Comparison of ENCODE assay signal across 8 cellular contexts in genomic region chr12:92094301-92094700, GRCh38. TPM values are rescaled to one million over a fixed set of nuclear protein-coding genes. Genes with fewer than 3 reads are reported as not detected.
DNase-seq lines count a peak whose midpoint lies in the region; ATAC-seq, FAIRE-seq and TF ChIP-seq lines count a peak whose summit lies in the region.
"Not testable (repeated sequence)": the region's sequence is repeated elsewhere in the genome, so short reads cannot be mapped to it uniquely, and the experiment has no call there.

No MANE protein-coding gene starts in this region.

- not testable (repeated sequence) for H4K8ac ChIP-seq in H1 (ENCODE audit: extremely low read depth, insufficient read depth, low read length)

- H3K14ac ChIP-seq in H1 (ENCODE audit: insufficient read length): not testable (repeated sequence)

- CTCF ChIA-PET in H1 (lab: Charles Lee; ENCODE audit: partially characterized antibody): not testable (repeated sequence)

- not testable (repeated sequence) for H2BK20ac ChIP-seq in H1 (ENCODE audit: low read length)

- not testable (repeated sequence) for H3K4me3 ChIP-seq in GM23248; H1 (ENCODE audit: extremely low read depth in 1 of 4, insufficient read depth in 2 of 4, low read depth in 3 of 4, low read length in 4 of 4)

- peak overlapping the region; percentile 17 for H3K4me2 ChIP-seq in GM23248 (ENCODE audit: unreplicated experiment)
- not testable (repeated sequence) for H3K4me2 ChIP-seq in H1 (ENCODE audit: insufficient read depth in 1 of 2, low read depth in 2 of 2, low read length in 2 of 2)

- H3K18ac ChIP-seq in H1 (ENCODE audit: extremely low read depth, low read length): not testable (repeated sequence)

- not testable (repeated sequence) for H3K36me3 Mint-ChIP-seq in osteocyte (ENCODE audit: unreplicated experiment)

- not testable (repeated sequence) for H3K9me3 Mint-ChIP-seq in osteocyte (ENCODE audit: unreplicated experiment)

- not testable (repeated sequence) for H3K9me3 ChIP-seq in GM23248 (ENCODE audit: low read depth); H1 (ENCODE audit: insufficient read depth in 2 of 2, low read depth in 1 of 2, low read length in 1 of 2)

- H3K36me3 ChIP-seq in GM23248 (ENCODE audit: low read depth); H1 (ENCODE audit: control insufficient read depth in 2 of 4, insufficient read depth in 4 of 4, low read length in 3 of 4): not testable (repeated sequence)

- WGBS in GM23248 (ENCODE audit: low coverage in 1 of 2, low lambda C conversion rate in 2 of 2, missing lambda C conversion rate in 2 of 2), 2 experiments: 53 to 57% methylated on average over 3 of the region's 3 CpGs
- WGBS in H1 (ENCODE audit: extremely low coverage in 1 of 2, insufficient coverage in 1 of 2, insufficient read length in 1 of 2, insufficient replicate concordance in 2 of 2, low coverage in 1 of 2, low lambda C conversion rate in 2 of 2, missing lambda C conversion rate in 1 of 2), 2 experiments: 84% methylated on average over 3 of the region's 3 CpGs; no CpG with 5 or more reads in 1 of the 2 experiments

- not testable (repeated sequence) for H3K23me2 ChIP-seq in H1 (ENCODE audit: low read depth, low read length)

- H3K4me1 ChIP-seq in GM23248 (ENCODE audit: insufficient read depth); H1 (replicated peaks in 1 of 4; ENCODE audit: control insufficient read depth in 3 of 4, insufficient read depth in 4 of 4, low read length in 3 of 4): not testable (repeated sequence)

- not testable (repeated sequence) for TF ChIP-seq RAD21 in H1 (IDR thresholded peaks at IDR 0.05 in 1 of 2, conservative IDR thresholded peaks at IDR 0.05 in 1 of 2; ENCODE audit: low read depth in 2 of 2, low read length in 2 of 2)

- peak overlapping the region; percentile 46 for H3K27ac Mint-ChIP-seq in osteocyte (ENCODE audit: unreplicated experiment)

- H4K5ac ChIP-seq in H1 (ENCODE audit: insufficient read length, low read depth, low read length): not testable (repeated sequence)

- peaks cover 49% of the 10 kb centered on the region for H3K4me1 Mint-ChIP-seq in osteocyte (ENCODE audit: unreplicated experiment)

- not testable (repeated sequence) for TF ChIP-seq CTCF in H1 (IDR thresholded peaks at IDR 0.05; ENCODE audit: control extremely low read depth in 1 of 3, insufficient read depth in 1 of 3, low read depth in 1 of 3, low read length in 3 of 3); osteocyte (IDR thresholded peaks at IDR 0.05)

- 0 out of 2 replicates have a peak overlapping the region, but pooled peaks have one; percentile 84 for H2BK5ac ChIP-seq in H1 (ENCODE audit: low read depth, low read length)

- in situ Hi-C loops in GM23248 (cut with MboI): not testable (repeated sequence)

- H2BK12ac ChIP-seq in H1 (ENCODE audit: low read depth, low read length): 0 out of 2 replicates have a peak overlapping the region, but pooled peaks have one; percentile 7

- TF ChIP-seq EP300 in H1 (IDR thresholded peaks at IDR 0.05; ENCODE audit: borderline replicate concordance in 1 of 2, low read depth in 2 of 2, low read length in 2 of 2): not testable (repeated sequence)

- POLR2A ChIA-PET in H1 (lab: Charles Lee; ENCODE audit: partially characterized antibody): not testable (repeated sequence)

- not testable (repeated sequence) for H2BK15ac ChIP-seq in H1 (ENCODE audit: low read length)

- not testable (repeated sequence) for H3K56ac ChIP-seq in H1 (replicated peaks; ENCODE audit: insufficient read length, low read depth, low read length)

- H3K79me2 ChIP-seq in GM23248 (ENCODE audit: insufficient read depth); H1 (ENCODE audit: control insufficient read depth in 1 of 2, insufficient read depth in 2 of 2, low read length in 2 of 2): not testable (repeated sequence)

- H3K9ac ChIP-seq in GM23248; H1 (replicated peaks in 1 of 4; ENCODE audit: extremely low read depth in 1 of 4, low read depth in 3 of 4, low read length in 3 of 4): not testable (repeated sequence)

- not testable (repeated sequence) for H2AFZ ChIP-seq in GM23248; H1 (ENCODE audit: low read length)

- not testable (repeated sequence) for H3F3A ChIP-seq in GM23248 (ENCODE audit: insufficient read depth)

- not testable (repeated sequence) for H3K4me3 Mint-ChIP-seq in osteocyte (ENCODE audit: unreplicated experiment)

- not testable (repeated sequence) for H3K27ac ChIP-seq in GM23248; H1 (ENCODE audit: low read depth, low read length)

- H2AK5ac ChIP-seq in H1 (ENCODE audit: low read depth, low read length): not testable (repeated sequence)

- H3K9me2 ChIP-seq in GM23248 (ENCODE audit: insufficient read depth): not testable (repeated sequence)

- H3K27me3 ChIP-seq in GM23248 (replicated peaks; ENCODE audit: insufficient read depth); H1 (replicated peaks in 1 of 4; ENCODE audit: control insufficient read depth in 3 of 4, extremely low read depth in 1 of 4, insufficient read depth in 3 of 4, low read length in 3 of 4): not testable (repeated sequence)

- not testable (repeated sequence) for FAIRE-seq in H1 (lab: Jason Lieb, UNC)

- DNase-seq in Daoy (ENCODE audit: low read depth) (peak; percentile 47), GM23248 (peak; percentile 24), Kasumi-1 (lab: John Stamatoyannopoulos, UW) (peak; percentile 12 to 38), T1000 (lab: John Stamatoyannopoulos, UW) (peak; percentile 81)
- DNase-seq in H1 (ENCODE audit: low read depth in 1 of 2, low spot score in 2 of 2); osteocyte (ENCODE audit: extremely low spot score, unreplicated experiment): not testable (repeated sequence)

- H3K23ac ChIP-seq in H1 (ENCODE audit: insufficient read length): not testable (repeated sequence)

- not testable (repeated sequence) for TF ChIP-seq POLR2A in H1 (IDR thresholded peaks at IDR 0.05; ENCODE audit: control extremely low read depth in 1 of 2, low read depth in 2 of 2, low read length in 2 of 2)

- H3K79me1 ChIP-seq in H1 (ENCODE audit: low read depth, low read length): not testable (repeated sequence)

- not testable (repeated sequence) for H4K91ac ChIP-seq in H1 (replicated peaks; ENCODE audit: insufficient read length, low read length)

- H3K27me3 Mint-ChIP-seq in osteocyte (ENCODE audit: unreplicated experiment): not testable (repeated sequence)

- H3K4ac ChIP-seq in H1 (replicated peaks; ENCODE audit: insufficient read length, low read depth, low read length): not testable (repeated sequence)

- not testable (repeated sequence) for H4K20me1 ChIP-seq in GM23248 (ENCODE audit: insufficient read depth); H1 (replicated peaks in 1 of 2; ENCODE audit: control insufficient read depth in 1 of 2, insufficient read depth in 2 of 2, low read length in 2 of 2)

- H2BK120ac ChIP-seq in H1 (replicated peaks; ENCODE audit: low read depth, low read length): not testable (repeated sequence)

- ATAC-seq in GM19035 (IDR thresholded peaks at IDR 0.05; ENCODE audit: unreplicated experiment) (peak; percentile 76), HG03108 (IDR thresholded peaks at IDR 0.05; ENCODE audit: unreplicated experiment) (peak; percentile 57)

RNA-seq across cellular contexts. Expression of gene BTG1, which starts 51.3 kb away (rescaled TPM):
- 2.5 and 5.4 TPM in 2 replicates for total RNA-seq in Daoy (2014; rRNA removed; shearing (Covaris generic))
- 13.9 and 14.4 TPM in 2 replicates for total RNA-seq in GM23248 (2014; rRNA removed; shearing (Covaris generic))
- 58.9 and 62.2 TPM in 2 replicates for polyA plus RNA-seq in GM23248 (2016; fragmentation: Nextera tagmentation; extraction: Ambion mirVana)
- total RNA-seq in H1 (2021; fragmentation: NEBNext Ultra II Directional; extraction: Animal tissue kit (Norgen Biotek cat#: 25700)): 31.6 and 32.7 TPM in 2 replicates
- 12.6 and 17.1 TPM in 2 replicates for polyA plus RNA-seq in H1 (2011; rRNA removed)
- polyA plus RNA-seq in H1 (2011; cell fraction: cytosol; rRNA removed): 9.2 TPM
- 19.1 TPM for polyA plus RNA-seq in H1 (2011; cell fraction: nucleus; rRNA removed)
- 13.3 to 26.4 TPM (median 23.4 TPM) in 4 replicates for polyA plus RNA-seq in H1 (2012, experiment 1 of 2)
- polyA plus RNA-seq in H1 (2012, experiment 2 of 2): 4.8 TPM
- 13.8 TPM for polyA plus RNA-seq in H1 (2013, experiment 1 of 2)
- 13.5 TPM for polyA plus RNA-seq in H1 (2013, experiment 2 of 2)
- 46.7 and 47.2 TPM in 2 replicates for polyA minus RNA-seq in H1 (2011; rRNA and poly(A)+ RNA removed)
- 21.7 TPM for polyA minus RNA-seq in H1 (2011; cell fraction: cytosol; rRNA and poly(A)+ RNA removed)
- 48.2 TPM for polyA minus RNA-seq in H1 (2011; cell fraction: nucleus; rRNA and poly(A)+ RNA removed)
- total RNA-seq in osteocyte: 107 and 121 TPM in 2 replicates
